Comparison of ENCODE assay signal across 8 cellular contexts in genomic region chr2:231615058-231615671, GRCh38. TPM values are rescaled to one million over a fixed set of nuclear protein-coding genes. Genes with fewer than 3 reads are reported as not detected.
DNase-seq lines count a peak whose midpoint lies in the region; ATAC-seq, FAIRE-seq and TF ChIP-seq lines count a peak whose summit lies in the region.

No MANE protein-coding gene starts in this region.

- TF ChIP-seq RAD21 in liver (IDR thresholded peaks at IDR 0.05): no peak

- no peaks in the 10 kb centered on the region for H3K27me3 Mint-ChIP-seq in activated CD4-positive, alpha-beta T cell treated with anti-CD3 and anti-CD28 coated beads, Interleukin-2, amount 10 ng/mL, durations not matched to agents 7 days and 5 days
- no peaks in the 10 kb centered on the region for H3K27me3 Mint-ChIP-seq in astrocyte (ENCODE audit: low read depth, unreplicated experiment)

- no peaks in the 10 kb centered on the region for H3K9me3 Mint-ChIP-seq in activated CD4-positive, alpha-beta T cell treated with anti-CD3 and anti-CD28 coated beads, Interleukin-2, amount 10 ng/mL, durations not matched to agents 7 days and 5 days
- peaks cover 2% of the 10 kb centered on the region for H3K9me3 Mint-ChIP-seq in astrocyte (ENCODE audit: unreplicated experiment)

- CTCF ChIA-PET in activated CD4-positive, alpha-beta T cell treated with anti-CD3 and anti-CD28 coated beads, Interleukin-2, amount 10 ng/mL, durations not matched to agents 7 days and 5 days (lab: Charles Lee): interaction anchor here (1.2 to 9.2 kb wide), 4 partner anchors 8 to 92 kb away, joined by 4 to 121 read pairs (median 77); partner anchors contain the start of gene PTMA

- H3K9me3 ChIP-seq in astrocyte (ENCODE audit: insufficient read depth, low read depth, low read length) (no peaks in the 10 kb centered on the region), liver (ENCODE audit: control insufficient read depth in 4 of 4, low read length in 3 of 4) (no peaks in the 10 kb centered on the region), thymus (ENCODE audit: control insufficient read depth) (no peaks in the 10 kb centered on the region)

- peak overlapping the region; percentile 91 for H3K27ac ChIP-seq in astrocyte (ENCODE audit: low read depth, low read length)
- peak overlapping the region; percentile 85 to 90 for H3K27ac ChIP-seq in liver (ENCODE audit: low read depth in 1 of 2, low read length in 2 of 2)
- H3K27ac ChIP-seq in thymus (ENCODE audit: low read depth): peak overlapping the region; percentile 94

- H3K9ac ChIP-seq in astrocyte (ENCODE audit: low read length) (peak overlapping the region; percentile 79), liver (ENCODE audit: low read depth in 1 of 2, low read length in 2 of 2) (no peak overlapping the region)

- H3K4me1 ChIP-seq in astrocyte (ENCODE audit: insufficient read depth, low read length): peaks cover 45% of the 10 kb centered on the region
- peaks cover 6 to 21% (median 16%) of the 10 kb centered on the region in 4 donors for H3K4me1 ChIP-seq in liver (ENCODE audit: control insufficient read depth in 4 of 4, insufficient read depth in 4 of 4, low read length in 3 of 4)
- H3K4me1 ChIP-seq in thymus (ENCODE audit: control insufficient read depth, insufficient read depth, low read length): peaks cover 24% of the 10 kb centered on the region

- no peak for TF ChIP-seq CTCF in astrocyte (IDR thresholded peaks at IDR 0.05; ENCODE audit: insufficient read depth, low read depth, low read length)
- no peak for TF ChIP-seq CTCF in liver (IDR thresholded peaks at IDR 0.05; ENCODE audit: low read depth, low read length, missing input control)

- H3K79me2 ChIP-seq in astrocyte (ENCODE audit: insufficient read depth, low read length): no peaks in the 10 kb centered on the region

- no peak for ATAC-seq in HG03039 (IDR thresholded peaks at IDR 0.05; ENCODE audit: unreplicated experiment)
- ATAC-seq in HG02798 (IDR thresholded peaks at IDR 0.05; ENCODE audit: poor library complexity, unreplicated experiment): no peak

- H2AFZ ChIP-seq in astrocyte (ENCODE audit: low read depth, low read length): peak overlapping the region; percentile 91

- H3K27me3 ChIP-seq in astrocyte (ENCODE audit: insufficient read depth, low read length) (no peaks in the 10 kb centered on the region), liver (ENCODE audit: control insufficient read depth in 4 of 4, insufficient read depth in 4 of 4, low read length in 3 of 4) (peaks cover 0 to 6% (median 0%) of the 10 kb centered on the region in 4 donors), thymus (ENCODE audit: control insufficient read depth, insufficient read depth) (no peaks in the 10 kb centered on the region)

- peak overlapping the region; percentile 44 for H3K4me3 Mint-ChIP-seq in activated CD4-positive, alpha-beta T cell treated with anti-CD3 and anti-CD28 coated beads, Interleukin-2, amount 10 ng/mL, durations not matched to agents 7 days and 5 days
- H3K4me3 Mint-ChIP-seq in astrocyte (ENCODE audit: unreplicated experiment): peak overlapping the region; percentile 64

- no peaks in the 10 kb centered on the region for H3K36me3 ChIP-seq in astrocyte (ENCODE audit: insufficient read depth, low read length)
- H3K36me3 ChIP-seq in liver (ENCODE audit: control insufficient read depth in 4 of 4, insufficient read depth in 3 of 4, low read depth in 1 of 4, low read length in 3 of 4): no peaks in the 10 kb centered on the region
- H3K36me3 ChIP-seq in thymus (ENCODE audit: control insufficient read depth, insufficient read depth): no peaks in the 10 kb centered on the region

- WGBS in liver: 28% methylated on average over 31 of the region's 31 CpGs
- 10% methylated on average over 31 of the region's 31 CpGs for WGBS in thymus

- H4K20me1 ChIP-seq in astrocyte (ENCODE audit: insufficient read depth, low read length): no peaks in the 10 kb centered on the region

- H3K4me2 ChIP-seq in astrocyte (ENCODE audit: low read length): peak overlapping the region; percentile 93

- DNase-seq in activated CD4-positive, alpha-beta T cell treated with anti-CD3 and anti-CD28 coated beads, Interleukin-2, amount 10 ng/mL, durations not matched to agents 7 days and 5 days: no peak
- no peak for DNase-seq in activated CD4-positive, alpha-beta T cell treated with anti-CD3 and anti-CD28 coated beads, Interleukin-2, amount 50 U/mL, for 4 hours
- DNase-seq in astrocyte (ENCODE audit: low read depth): no peak
- DNase-seq in NCI-H82 treated with DMSO at 0.1 percent for 48 hours (lab: John Stamatoyannopoulos, UW; ENCODE audit: unreplicated experiment): no peak

- POLR2A ChIA-PET in activated CD4-positive, alpha-beta T cell treated with anti-CD3 and anti-CD28 coated beads, Interleukin-2, amount 10 ng/mL, durations not matched to agents 7 days and 5 days (lab: Charles Lee): interaction anchor here (0.6 to 1.5 kb wide), 2 partner anchors 95 to 151 kb away, joined by 4 to 5 read pairs; no protein-coding TSS in a partner anchor

- H3K27ac Mint-ChIP-seq in activated CD4-positive, alpha-beta T cell treated with anti-CD3 and anti-CD28 coated beads, Interleukin-2, amount 10 ng/mL, durations not matched to agents 7 days and 5 days: peak overlapping the region; percentile 76
- H3K27ac Mint-ChIP-seq in astrocyte (ENCODE audit: unreplicated experiment): no peak overlapping the region

- H3K36me3 Mint-ChIP-seq in activated CD4-positive, alpha-beta T cell treated with anti-CD3 and anti-CD28 coated beads, Interleukin-2, amount 10 ng/mL, durations not matched to agents 7 days and 5 days (ENCODE audit: low read depth): no peaks in the 10 kb centered on the region
- no peaks in the 10 kb centered on the region for H3K36me3 Mint-ChIP-seq in astrocyte (ENCODE audit: low read depth, unreplicated experiment)

- no peak for FAIRE-seq in astrocyte (lab: Jason Lieb, UNC)

- H3K4me3 ChIP-seq in astrocyte (ENCODE audit: insufficient read depth, low read depth, low read length): peak overlapping the region; percentile 47
- peak overlapping the region in 1 of 3 donors; percentile 38 for H3K4me3 ChIP-seq in liver (ENCODE audit: low read depth in 1 of 3, low read length in 3 of 3)
- peak overlapping the region; percentile 61 for H3K4me3 ChIP-seq in thymus (ENCODE audit: low read length)

- peaks cover 73% of the 10 kb centered on the region for H3K4me1 Mint-ChIP-seq in activated CD4-positive, alpha-beta T cell treated with anti-CD3 and anti-CD28 coated beads, Interleukin-2, amount 10 ng/mL, durations not matched to agents 7 days and 5 days
- peaks cover 35% of the 10 kb centered on the region for H3K4me1 Mint-ChIP-seq in astrocyte (ENCODE audit: low read depth, unreplicated experiment)

TF ChIP-seq in liver, 16 proteins besides CTCF, POLR2A, EP300 and RAD21 (continues in another document):
- TF ChIP-seq REST (IDR thresholded peaks at IDR 0.05) (no peak), GABPA (IDR thresholded peaks at IDR 0.05 in 1 of 2, conservative IDR thresholded peaks at IDR 0.05 in 1 of 2) (no peak), RXRA (IDR thresholded peaks at IDR 0.05) (no peak), ZBTB33 (IDR thresholded peaks at IDR 0.05) (no peak), SP1 (IDR thresholded peaks at IDR 0.05) (no peak), ATF3 (IDR thresholded peaks at IDR 0.05) (no peak), HNF4G (IDR thresholded peaks at IDR 0.05) (no peak), EGR1 (IDR thresholded peaks at IDR 0.05; ENCODE audit: low read depth in 2 of 2) (no peak), YY1 (IDR thresholded peaks at IDR 0.05) (no peak), NR2F2 (IDR thresholded peaks at IDR 0.05) (no peak)

RNA-seq across cellular contexts. Expression of gene TEX44, which starts 22.5 kb away (rescaled TPM):
- total RNA-seq in activated CD4-positive, alpha-beta T cell treated with anti-CD3 and anti-CD28 coated beads, Interleukin-2, amount 10 ng/mL, durations not matched to agents 7 days and 5 days: not detected
- total RNA-seq in astrocyte (not detected in 2 replicates), liver (not detected)
- polyA plus RNA-seq in liver (not detected), thymus (0.02 TPM)
